In the genomic region with DNA sequence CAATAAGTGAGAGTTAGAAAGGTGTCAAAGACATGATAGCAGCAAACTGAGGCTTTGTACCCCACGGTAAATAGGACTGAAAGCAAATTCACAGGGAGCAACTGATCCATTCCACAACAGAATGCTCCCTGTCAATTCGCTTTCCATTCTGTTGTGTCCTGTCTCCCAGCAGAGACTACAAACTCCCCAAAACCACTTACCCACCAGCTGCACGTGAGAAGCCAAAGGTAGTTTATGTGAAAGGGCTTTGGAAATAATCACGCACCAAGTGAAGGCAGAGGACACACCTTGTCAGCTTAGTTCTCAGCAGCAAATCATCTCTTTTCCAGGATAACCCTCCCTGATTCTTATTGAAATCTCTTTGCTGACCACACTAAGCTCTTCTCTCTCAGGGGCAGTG, we compare ENCODE assay signal across 24 cellular contexts. TPM values are rescaled to one million over a fixed set of nuclear protein-coding genes. Genes with fewer than 3 reads are reported as not detected.
DNase-seq lines count a peak whose midpoint lies in the region; ATAC-seq and TF ChIP-seq lines count a peak whose summit lies in the region.
"Had no signal": no experiment of that assay in that cellular context is flagged by ENCODE, and none has a peak within 500 bp of the region (broad histone marks: within the 10 kb centered on the region; RNA-seq: fewer than 3 reads in every experiment).

No MANE protein-coding gene starts in this region.

- H3K14ac ChIP-seq in mesenchymal stem cell (ENCODE audit: low read length in 2 of 2): peak overlapping the region in 1 of 2 experiments; percentile 31

- peak overlapping the region; percentile 96 for H3K27ac Mint-ChIP-seq in chondrocyte (ENCODE audit: unreplicated experiment)
- H3K27ac Mint-ChIP-seq: CD4-positive, alpha-beta memory T cell; naive B cell; stimulated activated memory B cell treated with anti-CD40 and anti-IgM and Interleukin-4, amounts not matched to agents 10 μg/mL and 1 μg/mL and 100 μg/mL, for 72 hours; T-helper 17 cell had no signal

- H3K4me1 ChIP-seq in mesenchymal stem cell (ENCODE audit: control insufficient read depth, insufficient read depth, low read depth, low read length) (peaks cover 41% of the 10 kb centered on the region), thoracic aorta (ENCODE audit: control insufficient read depth in 1 of 2, low read depth in 2 of 2) (peaks cover 14 to 78% of the 10 kb centered on the region in 2 donors)

- H3K4me3 Mint-ChIP-seq in chondrocyte (ENCODE audit: unreplicated experiment): peak overlapping the region; percentile 16
- H3K4me3 Mint-ChIP-seq: CD4-positive, alpha-beta memory T cell; central memory CD8-positive, alpha-beta T cell; naive B cell; stimulated activated memory B cell treated with anti-CD40 and anti-IgM and Interleukin-4, amounts not matched to agents 10 μg/mL and 1 μg/mL and 100 μg/mL, for 72 hours; T-helper 17 cell had no signal

- no peak overlapping the region for H2BK15ac ChIP-seq in mesenchymal stem cell (ENCODE audit: low read depth, poor library complexity, severe bottlenecking)

- no peak overlapping the region for H3K4me3 ChIP-seq in mesenchymal stem cell (ENCODE audit: insufficient read depth in 1 of 2, low read depth in 1 of 2, low read length in 2 of 2)
- H3K4me3 ChIP-seq in thoracic aorta: no peak overlapping the region
- H3K4me3 ChIP-seq: Peyer's patch had no signal

- DNase-seq in NCI-H82 treated with DMSO at 0.1 percent for 48 hours (lab: John Stamatoyannopoulos, UW; ENCODE audit: unreplicated experiment) (peak; percentile 28), chondrocyte (ENCODE audit: low spot score) (no peak), mesenchymal stem cell (no peak), thoracic aorta (ENCODE audit: low spot score) (no peak), NCI-H2029 treated with DMSO at 0.1 percent for 48 hours (lab: John Stamatoyannopoulos, UW) (no peak), NCI-H1417 treated with DMSO at 0.1 percent for 48 hours (lab: John Stamatoyannopoulos, UW) (no peak), NCI-H345 (lab: John Stamatoyannopoulos, UW) (no peak)
- DNase-seq in activated CD4-positive, alpha-beta T cell treated with anti-CD3 and anti-CD28 coated beads, Interleukin-2, amount 50 U/mL, for 1 hour: no peak
- DNase-seq: activated CD4-positive, alpha-beta T cell treated with anti-CD3 and anti-CD28 coated beads, Interleukin-2, amount 50 U/mL, for 4 hours; activated gamma-delta T cell; CD4-positive, alpha-beta memory T cell; GF-D8; naive B cell; NCI-H2029; NCI-H446; Peyer's patch; stimulated activated CD4-positive, alpha-beta T cell treated with anti-CD3 and anti-CD28 coated beads, Interleukin-1b, Interleukin-23, amount 100 ng/mL, for 48 hours; T-helper 17 cell had no signal

- H3K4me1 Mint-ChIP-seq in chondrocyte (ENCODE audit: low read depth): peaks cover 88% of the 10 kb centered on the region
- H3K4me1 Mint-ChIP-seq: central memory CD8-positive, alpha-beta T cell; stimulated activated memory B cell treated with anti-CD40 and anti-IgM and Interleukin-4, amounts not matched to agents 10 μg/mL and 1 μg/mL and 100 μg/mL, for 72 hours had no signal

- peak overlapping the region; percentile 20 to 95 for H3K4ac ChIP-seq in mesenchymal stem cell (ENCODE audit: low read depth in 1 of 2, low read length in 2 of 2)

- no peak overlapping the region for H3K9ac ChIP-seq in mesenchymal stem cell (ENCODE audit: low read length)

- H3K36me3 ChIP-seq in mesenchymal stem cell (ENCODE audit: control insufficient read depth in 1 of 2, insufficient read depth in 2 of 2, low read depth in 1 of 2, low read length in 2 of 2) (peaks cover 38 to 53% of the 10 kb centered on the region in 2 experiments), thoracic aorta (peaks cover 95% of the 10 kb centered on the region)

- H3K27ac ChIP-seq in mesenchymal stem cell (ENCODE audit: low read length, poor library complexity, severe bottlenecking) (no peak overlapping the region), thoracic aorta (peak overlapping the region; percentile 96 to 97)
- H3K27ac ChIP-seq: VCaP had no signal

- peaks cover 72% of the 10 kb centered on the region for H3K36me3 Mint-ChIP-seq in chondrocyte (ENCODE audit: low read depth)
- H3K36me3 Mint-ChIP-seq: CD4-positive, alpha-beta memory T cell; naive B cell; stimulated activated memory B cell treated with anti-CD40 and anti-IgM and Interleukin-4, amounts not matched to agents 10 μg/mL and 1 μg/mL and 100 μg/mL, for 72 hours had no signal

- H3K9me3 ChIP-seq in mesenchymal stem cell (ENCODE audit: control insufficient read depth, low read length): no peaks in the 10 kb centered on the region
- no peaks in the 10 kb centered on the region for H3K9me3 ChIP-seq in thoracic aorta
- H3K9me3 ChIP-seq: Peyer's patch had no signal

- no peak overlapping the region for H2AFZ ChIP-seq in mesenchymal stem cell (ENCODE audit: low read depth, low read length)

- WGBS in mesenchymal stem cell: 50% methylated on average over 4 of the region's 4 CpGs

- no peak overlapping the region for H2BK120ac ChIP-seq in mesenchymal stem cell (ENCODE audit: low read depth, low read length)

- TF ChIP-seq CTCF in chondrocyte (IDR thresholded peaks at IDR 0.05) (no peak), thoracic aorta (IDR thresholded peaks at IDR 0.05) (no peak)

- no peaks in the 10 kb centered on the region for H3K27me3 Mint-ChIP-seq in chondrocyte (ENCODE audit: low read depth)

- peak overlapping the region; percentile 66 to 72 for H2BK12ac ChIP-seq in mesenchymal stem cell (ENCODE audit: low read length in 2 of 2)

- H4K8ac ChIP-seq in mesenchymal stem cell (ENCODE audit: low read length): peak overlapping the region; percentile 72

- H3K4me2 ChIP-seq in mesenchymal stem cell (ENCODE audit: low read length, poor library complexity, severe bottlenecking): no peak overlapping the region

- H2BK5ac ChIP-seq in mesenchymal stem cell (ENCODE audit: low read depth, low read length, poor library complexity, severe bottlenecking): no peak overlapping the region

- peak overlapping the region; percentile 85 to 88 for H3K18ac ChIP-seq in mesenchymal stem cell (ENCODE audit: low read depth in 1 of 2, low read length in 2 of 2)

- no peaks in the 10 kb centered on the region for H3K9me3 Mint-ChIP-seq in chondrocyte (ENCODE audit: low read depth)
- H3K9me3 Mint-ChIP-seq: CD4-positive, alpha-beta memory T cell; central memory CD8-positive, alpha-beta T cell; stimulated activated memory B cell treated with anti-CD40 and anti-IgM and Interleukin-4, amounts not matched to agents 10 μg/mL and 1 μg/mL and 100 μg/mL, for 72 hours had no signal

- peak overlapping the region; percentile 36 for H4K91ac ChIP-seq in mesenchymal stem cell (ENCODE audit: low read length)

- no peaks in the 10 kb centered on the region for H3K27me3 ChIP-seq in mesenchymal stem cell (ENCODE audit: control insufficient read depth in 1 of 2, insufficient read depth in 1 of 2, low read length in 2 of 2)
- H3K27me3 ChIP-seq in thoracic aorta (replicated peaks; ENCODE audit: insufficient read depth): no peaks in the 10 kb centered on the region
- H3K27me3 ChIP-seq: Peyer's patch had no signal

- no peak for ATAC-seq in thoracic aorta (ENCODE audit: insufficient number of reproducible peaks, low FRiP score, low read depth)
- ATAC-seq: left lobe of liver; stimulated activated memory B cell treated with anti-CD40 and anti-IgM and Interleukin-4, amounts not matched to agents 10 μg/mL and 1 μg/mL and 100 μg/mL, for 72 hours; T-helper 17 cell had no signal

- H3K23ac ChIP-seq in mesenchymal stem cell (ENCODE audit: low read length in 2 of 2): no peak overlapping the region

- peaks cover 11% of the 10 kb centered on the region for H3K79me1 ChIP-seq in mesenchymal stem cell (replicated peaks; ENCODE audit: low read length, poor library complexity, severe bottlenecking)

- H2AK5ac ChIP-seq in mesenchymal stem cell (ENCODE audit: low read length, severe bottlenecking): peak overlapping the region; percentile 6

RNA-seq across cellular contexts. Expression of a gene that starts 46.6 kb away (rescaled TPM):
- total RNA-seq in chondrocyte (1.1 to 4.6 TPM (median 3.4 TPM) in 3 replicates), thoracic aorta (1 to 10 TPM; 1.9 to 7.1 TPM)
- polyA plus RNA-seq in mesenchymal stem cell (2013, experiment 1 of 2): 6.6 TPM
- polyA plus RNA-seq in mesenchymal stem cell (2013, experiment 2 of 2): 6.3 TPM
- total RNA-seq: CD4-positive, alpha-beta memory T cell; epithelial cell of proximal tubule; glomerular endothelial cell; left lobe of liver; Peyer's patch; T-helper 17 cell had no signal
- polyA plus RNA-seq: CD4-positive, alpha-beta memory T cell had no signal
